ENCODE assay signal across 17 cellular contexts in genomic region chr14:105876158-105876557, GRCh38.
DNase-seq lines count a peak whose midpoint lies in the region; ATAC-seq and TF ChIP-seq lines count a peak whose summit lies in the region.
"Had no signal": no experiment of that assay in that cellular context is flagged by ENCODE, and none has a peak within 500 bp of the region (broad histone marks: within the 10 kb centered on the region; RNA-seq: fewer than 3 reads in every experiment).

No MANE protein-coding gene starts in this region.

- no peak overlapping the region for H3K4me3 ChIP-seq in hepatocyte
- H3K4me3 ChIP-seq: GM12878, GM23248 had no signal

- H3K36me3 ChIP-seq in hepatocyte (replicated peaks; ENCODE audit: insufficient read depth, low read depth), result no peaks in the 10 kb centered on the region

- H3K27ac ChIP-seq in hepatocyte, result no peak overlapping the region
- H3K27ac ChIP-seq: C4-2B, GM23248, KMS-11 had no signal

- H3K27me3 Mint-ChIP-seq in CD14-positive monocyte (ENCODE audit: low read depth in 3 of 3), result peaks cover 17 to 22% (median 22%) of the 10 kb centered on the region in 3 donors
- H3K27me3 Mint-ChIP-seq in chondrocyte (ENCODE audit: low read depth), result no peaks in the 10 kb centered on the region
- H3K27me3 Mint-ChIP-seq in naive B cell, result no peaks in the 10 kb centered on the region

- intact Hi-C loops in CD14-positive monocyte (cut with micrococcal nuclease), result no loop called here

- H3K79me2 ChIP-seq in hepatocyte, result no peaks in the 10 kb centered on the region

- H4K20me1 ChIP-seq in hepatocyte (ENCODE audit: insufficient read depth, poor library complexity, severe bottlenecking), result no peaks in the 10 kb centered on the region

- H3K4me1 Mint-ChIP-seq in CD14-positive monocyte (peaks cover 4% of the 10 kb centered on the region), chondrocyte (ENCODE audit: low read depth) (no peaks in the 10 kb centered on the region), naive B cell (no peaks in the 10 kb centered on the region)

- no peak overlapping the region for H3K4me3 Mint-ChIP-seq in CD14-positive monocyte
- no peak overlapping the region for H3K4me3 Mint-ChIP-seq in chondrocyte (ENCODE audit: unreplicated experiment)
- peak overlapping the region in 3 of 8 donors; percentile 45 to 61 (median 56) for H3K4me3 Mint-ChIP-seq in naive B cell

- H3K9me3 ChIP-seq in hepatocyte (ENCODE audit: low read depth), result no peaks in the 10 kb centered on the region

- H3K4me1 ChIP-seq in hepatocyte (ENCODE audit: insufficient read depth), result no peaks in the 10 kb centered on the region

- no peak overlapping the region for H3K4me2 ChIP-seq in hepatocyte
- H3K4me2 ChIP-seq: KMS-11 had no signal

- H3K27ac Mint-ChIP-seq in CD14-positive monocyte (no peak overlapping the region), chondrocyte (ENCODE audit: unreplicated experiment) (no peak overlapping the region), naive B cell (no peak overlapping the region)

- H3K27me3 ChIP-seq in hepatocyte, result no peaks in the 10 kb centered on the region

- TF ChIP-seq CTCF in CD14-positive monocyte (IDR thresholded peaks at IDR 0.05) (no peak), chondrocyte (IDR thresholded peaks at IDR 0.05) (no peak), hepatocyte (IDR thresholded peaks at IDR 0.05; ENCODE audit: poor library complexity) (no peak)

- H3K9me3 Mint-ChIP-seq in CD14-positive monocyte (peaks cover 0 to 2% (median 0%) of the 10 kb centered on the region in 7 donors), chondrocyte (ENCODE audit: low read depth) (peaks cover 65% of the 10 kb centered on the region), naive B cell (no peaks in the 10 kb centered on the region)

- WGBS in hepatocyte (ENCODE audit: low lambda C conversion rate, missing lambda C conversion rate), result 65% methylated on average over 4 of the region's 4 CpGs

- H3K36me3 Mint-ChIP-seq in CD14-positive monocyte (no peaks in the 10 kb centered on the region), chondrocyte (ENCODE audit: low read depth) (no peaks in the 10 kb centered on the region), naive B cell (no peaks in the 10 kb centered on the region)

- no peaks in the 10 kb centered on the region for H3K9me2 ChIP-seq in hepatocyte (replicated peaks; ENCODE audit: insufficient read depth)

- peak; percentile 28 to 36 for ATAC-seq in naive B cell (ENCODE audit: low read depth in 2 of 2)
- ATAC-seq: GM12878, HCT116, HepG2 had no signal

- DNase-seq in activated CD4-positive, alpha-beta T cell treated with anti-CD3 and anti-CD28 coated beads for 48 hours, result peak; percentile 1
- DNase-seq in activated CD4-positive, alpha-beta T cell treated with anti-CD3 and anti-CD28 coated beads, Interleukin-2, amount 50 U/mL, for 1 hour, result no peak
- peak; percentile 14 for DNase-seq in CD14-positive monocyte (ENCODE audit: low spot score)
- peak; percentile 34 for DNase-seq in chondrocyte (ENCODE audit: low spot score)
- no peak for DNase-seq in naive B cell
- no peak for DNase-seq in stimulated activated CD8-positive, alpha-beta memory T cell treated with anti-CD3 and anti-CD28 coated beads, Interleukin-4, amount 100 ng/mL, for 48 hours
- no peak for DNase-seq in hepatocyte (ENCODE audit: low spot score)
- no peak for DNase-seq in NCI-H1092 treated with DMSO at 0.1 percent for 48 hours (lab: John Stamatoyannopoulos, UW)
- DNase-seq: COR-L47, GM23248, NCI-H1930, NCI-H510A treated with DMSO at 0.1 percent for 48 hours had no signal

- H2AFZ ChIP-seq in hepatocyte, result no peak overlapping the region
- H2AFZ ChIP-seq: GM23248 had no signal

Comparison
In these comparisons a context has a peak if more than half of its experiments do, and no peak if none do; other contexts are left out.
1. DNase-seq: peak in activated CD4-positive, alpha-beta T cell treated with anti-CD3 and anti-CD28 coated beads for 48 hours (single experiment), CD14-positive monocyte (single experiment) and chondrocyte (single experiment); none in activated CD4-positive, alpha-beta T cell treated with anti-CD3 and anti-CD28 coated beads, Interleukin-2, amount 50 U/mL, for 1 hour (single experiment), naive B cell (single experiment), stimulated activated CD8-positive, alpha-beta memory T cell treated with anti-CD3 and anti-CD28 coated beads, Interleukin-4, amount 100 ng/mL, for 48 hours (single experiment), hepatocyte (single experiment) and NCI-H1092 treated with DMSO at 0.1 percent for 48 hours (single experiment).